In the genomic region with DNA sequence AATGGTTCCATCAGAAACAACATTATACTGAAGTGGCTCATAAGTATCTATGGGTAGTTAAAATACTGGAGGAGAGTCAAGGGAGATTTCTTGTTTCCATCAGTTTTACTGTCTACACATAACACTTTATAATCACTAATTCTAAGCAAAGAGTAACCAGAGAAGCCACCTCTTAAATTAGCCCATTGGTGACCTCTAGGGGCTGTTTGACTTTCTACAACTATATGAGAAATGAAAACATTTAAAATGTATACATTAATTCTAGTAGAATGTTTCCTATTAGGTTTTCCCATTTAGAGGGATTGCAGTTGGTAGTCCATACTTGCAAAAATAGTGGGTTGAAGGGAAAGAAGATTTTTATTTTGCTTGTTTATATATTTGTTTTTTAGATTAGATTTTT, we compare ENCODE assay signal across 8 cellular contexts.
DNase-seq lines count a peak whose midpoint lies in the region; ATAC-seq and TF ChIP-seq lines count a peak whose summit lies in the region.

No MANE protein-coding gene starts in this region.

- no peaks in the 10 kb centered on the region for H3K4me1 Mint-ChIP-seq in activated CD4-positive, alpha-beta T cell treated with anti-CD3 and anti-CD28 coated beads, Interleukin-2, amount 10 ng/mL, durations not matched to agents 7 days and 5 days
- H3K4me1 Mint-ChIP-seq in activated CD8-positive, alpha-beta T cell treated with anti-CD3 and anti-CD28 coated beads for 36 hours (ENCODE audit: low read depth) = no peaks in the 10 kb centered on the region
- peaks cover 9% of the 10 kb centered on the region for H3K4me1 Mint-ChIP-seq in nephron

- no peak overlapping the region for H2AFZ ChIP-seq in Karpas-422 (ENCODE audit: low read length)

- H3K27ac Mint-ChIP-seq in activated CD4-positive, alpha-beta T cell treated with anti-CD3 and anti-CD28 coated beads, Interleukin-2, amount 10 ng/mL, durations not matched to agents 7 days and 5 days = no peak overlapping the region
- no peak overlapping the region for H3K27ac Mint-ChIP-seq in activated CD8-positive, alpha-beta T cell treated with anti-CD3 and anti-CD28 coated beads for 36 hours
- H3K27ac Mint-ChIP-seq in nephron = no peak overlapping the region

- peak; percentile 51 for ATAC-seq in activated CD8-positive, alpha-beta T cell treated with anti-CD3 and anti-CD28 coated beads for 36 hours
- no peak for ATAC-seq in HG03025 (IDR thresholded peaks at IDR 0.05; ENCODE audit: low FRiP score, unreplicated experiment)

- H3K9me3 Mint-ChIP-seq in activated CD4-positive, alpha-beta T cell treated with anti-CD3 and anti-CD28 coated beads, Interleukin-2, amount 10 ng/mL, durations not matched to agents 7 days and 5 days = no peaks in the 10 kb centered on the region
- H3K9me3 Mint-ChIP-seq in activated CD8-positive, alpha-beta T cell treated with anti-CD3 and anti-CD28 coated beads for 36 hours = no peaks in the 10 kb centered on the region
- H3K9me3 Mint-ChIP-seq in nephron = no peaks in the 10 kb centered on the region

- DNase-seq in activated CD4-positive, alpha-beta T cell treated with anti-CD3 and anti-CD28 coated beads, Interleukin-2, amount 10 ng/mL, durations not matched to agents 7 days and 5 days = peak; percentile 7
- no peak for DNase-seq in activated CD4-positive, alpha-beta T cell treated with anti-CD3 and anti-CD28 coated beads, Interleukin-2, amount 50 U/mL, for 48 hours
- DNase-seq in Karpas-422 (peak; percentile 80), activated T-cell treated with anti-CD3 and anti-CD28 coated beads for 4 hours (no peak), NCI-H2227 treated with DMSO at 0.1 percent for 48 hours (lab: John Stamatoyannopoulos, UW) (no peak)
- DNase-seq in activated CD8-positive, alpha-beta T cell treated with anti-CD3 and anti-CD28 coated beads for 36 hours = no peak

- no peaks in the 10 kb centered on the region for H3K36me3 ChIP-seq in Karpas-422 (ENCODE audit: insufficient read depth, low read length)

- no peak overlapping the region for H3K27ac ChIP-seq in Karpas-422 (ENCODE audit: low read length)

- no peak overlapping the region for H3K9ac ChIP-seq in Karpas-422 (ENCODE audit: low read length)

- H3K9me2 ChIP-seq in Karpas-422 (replicated peaks; ENCODE audit: insufficient read depth, low read length) = no peaks in the 10 kb centered on the region

- no peaks in the 10 kb centered on the region for H4K20me1 ChIP-seq in Karpas-422 (ENCODE audit: insufficient read depth, low read depth, low read length)

- H3K4me1 ChIP-seq in Karpas-422 (ENCODE audit: low read length) = no peaks in the 10 kb centered on the region

- no peak overlapping the region for H3K4me2 ChIP-seq in Karpas-422 (ENCODE audit: low read depth, low read length, poor library complexity, severe bottlenecking)

- H3K9me3 ChIP-seq in Karpas-422 (ENCODE audit: low read length) = no peaks in the 10 kb centered on the region; the same call in 1 of the 2 replicates

- no peak overlapping the region for H3K4me3 ChIP-seq in Karpas-422 (ENCODE audit: low read length)

- POLR2A ChIA-PET in activated CD4-positive, alpha-beta T cell treated with anti-CD3 and anti-CD28 coated beads, Interleukin-2, amount 10 ng/mL, durations not matched to agents 7 days and 5 days (lab: Charles Lee) = no interaction called here
- POLR2A ChIA-PET in activated CD8-positive, alpha-beta T cell treated with anti-CD3 and anti-CD28 coated beads for 36 hours (lab: Charles Lee) = no interaction called here

- H3K4me3 Mint-ChIP-seq in activated CD4-positive, alpha-beta T cell treated with anti-CD3 and anti-CD28 coated beads, Interleukin-2, amount 10 ng/mL, durations not matched to agents 7 days and 5 days = no peak overlapping the region
- H3K4me3 Mint-ChIP-seq in activated CD8-positive, alpha-beta T cell treated with anti-CD3 and anti-CD28 coated beads for 36 hours = no peak overlapping the region
- no peak overlapping the region for H3K4me3 Mint-ChIP-seq in nephron

- no peaks in the 10 kb centered on the region for H3K36me3 Mint-ChIP-seq in activated CD4-positive, alpha-beta T cell treated with anti-CD3 and anti-CD28 coated beads, Interleukin-2, amount 10 ng/mL, durations not matched to agents 7 days and 5 days (ENCODE audit: low read depth)
- H3K36me3 Mint-ChIP-seq in activated CD8-positive, alpha-beta T cell treated with anti-CD3 and anti-CD28 coated beads for 36 hours (ENCODE audit: low read depth) = no peaks in the 10 kb centered on the region
- no peaks in the 10 kb centered on the region for H3K36me3 Mint-ChIP-seq in nephron (ENCODE audit: low read depth)

- H3K79me2 ChIP-seq in Karpas-422 (ENCODE audit: low read length) = no peaks in the 10 kb centered on the region

- CTCF ChIA-PET in activated CD4-positive, alpha-beta T cell treated with anti-CD3 and anti-CD28 coated beads, Interleukin-2, amount 10 ng/mL, durations not matched to agents 7 days and 5 days (lab: Charles Lee) = no interaction called here
- CTCF ChIA-PET in activated CD8-positive, alpha-beta T cell treated with anti-CD3 and anti-CD28 coated beads for 36 hours (lab: Charles Lee) = interaction anchor here (0.6 to 2.4 kb wide), 4 partner anchors 8 to 585 kb away, joined by 3 to 13 read pairs (median 4); no protein-coding TSS in a partner anchor

- TF ChIP-seq CTCF in activated CD8-positive, alpha-beta T cell treated with anti-CD3 and anti-CD28 coated beads for 36 hours (IDR thresholded peaks at IDR 0.05) = peak; percentile 63
- peak; percentile 44 to 65 (median 45) for TF ChIP-seq CTCF in nephron (IDR thresholded peaks at IDR 0.05; ENCODE audit: unreplicated experiment in 3 of 3)

- no peaks in the 10 kb centered on the region for H3K27me3 Mint-ChIP-seq in activated CD4-positive, alpha-beta T cell treated with anti-CD3 and anti-CD28 coated beads, Interleukin-2, amount 10 ng/mL, durations not matched to agents 7 days and 5 days
- peaks cover 1% of the 10 kb centered on the region for H3K27me3 Mint-ChIP-seq in activated CD8-positive, alpha-beta T cell treated with anti-CD3 and anti-CD28 coated beads for 36 hours
- H3K27me3 Mint-ChIP-seq in nephron (ENCODE audit: low read depth) = no peaks in the 10 kb centered on the region

- intact Hi-C loops in activated CD8-positive, alpha-beta T cell treated with anti-CD3 and anti-CD28 coated beads for 36 hours (cut with micrococcal nuclease) = loop anchor here (2.0 kb wide), 1 partner anchor 585 kb away; no protein-coding TSS in a partner anchor

- H3K27me3 ChIP-seq in Karpas-422 (ENCODE audit: low read length) = no peaks in the 10 kb centered on the region

Comparison
In these comparisons a context has a peak if more than half of its experiments do, and no peak if none do; other contexts are left out.
1. DNase-seq: peak in activated CD4-positive, alpha-beta T cell treated with anti-CD3 and anti-CD28 coated beads, Interleukin-2, amount 10 ng/mL, durations not matched to agents 7 days and 5 days (single experiment) and Karpas-422 (single experiment); none in activated CD4-positive, alpha-beta T cell treated with anti-CD3 and anti-CD28 coated beads, Interleukin-2, amount 50 U/mL, for 48 hours (0 of 2), activated CD8-positive, alpha-beta T cell treated with anti-CD3 and anti-CD28 coated beads for 36 hours (single experiment), activated T-cell treated with anti-CD3 and anti-CD28 coated beads for 4 hours (single experiment) and NCI-H2227 treated with DMSO at 0.1 percent for 48 hours (single experiment).